21 cellular contexts compared by ENCODE assay signal in genomic region chr11:122676638-122677037, GRCh38. TPM values are rescaled to one million over a fixed set of nuclear protein-coding genes. Genes with fewer than 3 reads are reported as not detected.
DNase-seq lines count a peak whose midpoint lies in the region; ATAC-seq, FAIRE-seq and TF ChIP-seq lines count a peak whose summit lies in the region.
"Had no signal": no experiment of that assay in that cellular context is flagged by ENCODE, and none has a peak within 500 bp of the region (broad histone marks: within the 10 kb centered on the region; RNA-seq: fewer than 3 reads in every experiment).

No MANE protein-coding gene starts in this region.

- no peaks in the 10 kb centered on the region for H3K4me1 ChIP-seq in suprapubic skin
- H3K4me1 ChIP-seq: Peyer's patch had no signal

- DNase-seq in stimulated activated CD4-positive, alpha-beta T cell treated with anti-CD3 and anti-CD28 coated beads, Interleukin-1b, Interleukin-23, amount 100 ng/mL, for 48 hours, result peak; percentile 37
- no peak for DNase-seq in stimulated activated CD4-positive, alpha-beta T cell treated with anti-CD3 and anti-CD28 coated beads, Interleukin-2, amount 100 ng/mL, for 48 hours
- DNase-seq in T-helper 17 cell, result no peak
- DNase-seq in central memory CD8-positive, alpha-beta T cell (ENCODE audit: low spot score in 2 of 2), result no peak
- DNase-seq in urothelium cell line (ENCODE audit: low spot score), result peak; percentile 14
- DNase-seq in suprapubic skin (ENCODE audit: low spot score in 2 of 2), result no peak
- no peak for DNase-seq in erythroblast (lab: John Stamatoyannopoulos, UW)
- no peak for DNase-seq in ecto neural progenitor cell (ENCODE audit: low spot score)
- DNase-seq: activated B cell treated with CpG ODN at 0.5 μM for 24 hours; activated gamma-delta T cell; AML-193; DMS79 treated with DMSO at 0.1 percent for 48 hours; effector memory CD4-positive, alpha-beta T cell; foreskin fibroblast; NCI-H1694 treated with DMSO at 0.1 percent for 48 hours; NCI-H510A treated with DMSO at 0.1 percent for 48 hours; nucleus accumbens; Peyer's patch; substantia nigra had no signal

- H3K27ac ChIP-seq in suprapubic skin, result no peak overlapping the region

- peaks cover 2% of the 10 kb centered on the region for H3K36me3 Mint-ChIP-seq in T-helper 17 cell (ENCODE audit: low read depth)
- H3K36me3 Mint-ChIP-seq in central memory CD8-positive, alpha-beta T cell (ENCODE audit: insufficient read depth), result no peaks in the 10 kb centered on the region

- no peaks in the 10 kb centered on the region for H3K9me3 Mint-ChIP-seq in central memory CD8-positive, alpha-beta T cell
- H3K9me3 Mint-ChIP-seq: activated B cell treated with CpG ODN at 0.5 μM for 24 hours, memory B cell had no signal

- FAIRE-seq in urothelium cell line (lab: Jason Lieb, UNC), result no peak
- FAIRE-seq: H54 had no signal

- no peaks in the 10 kb centered on the region for H3K27me3 ChIP-seq in suprapubic skin
- H3K27me3 ChIP-seq: Peyer's patch had no signal

- peaks cover 21% of the 10 kb centered on the region for H3K4me1 Mint-ChIP-seq in T-helper 17 cell
- peaks cover 37% of the 10 kb centered on the region for H3K4me1 Mint-ChIP-seq in central memory CD8-positive, alpha-beta T cell

- TF ChIP-seq EP300 in suprapubic skin (IDR thresholded peaks at IDR 0.05), result no peak

- ATAC-seq in T-helper 17 cell, result no peak
- no peak for ATAC-seq in central memory CD8-positive, alpha-beta T cell (replicated peaks; ENCODE audit: extremely low read depth, poor library complexity, severe bottlenecking)

- 80% methylated on average over 4 of the region's 4 CpGs for WGBS in suprapubic skin

- no peaks in the 10 kb centered on the region for H3K36me3 ChIP-seq in suprapubic skin
- H3K36me3 ChIP-seq: Peyer's patch had no signal

- peak overlapping the region; percentile 96 for H3K27ac Mint-ChIP-seq in T-helper 17 cell
- H3K27ac Mint-ChIP-seq in central memory CD8-positive, alpha-beta T cell (ENCODE audit: low read depth), result peak overlapping the region; percentile 47
- H3K27ac Mint-ChIP-seq: activated B cell treated with CpG ODN at 0.5 μM for 24 hours, memory B cell had no signal

- H3K9me3 ChIP-seq in T-helper 17 cell (ENCODE audit: control insufficient read depth, low read length, poor library complexity, severe bottlenecking) (no peaks in the 10 kb centered on the region), suprapubic skin (no peaks in the 10 kb centered on the region)
- H3K9me3 ChIP-seq: Peyer's patch had no signal

- no peaks in the 10 kb centered on the region for H3K27me3 Mint-ChIP-seq in T-helper 17 cell
- H3K27me3 Mint-ChIP-seq in central memory CD8-positive, alpha-beta T cell, result no peaks in the 10 kb centered on the region

- no peak for TF ChIP-seq CTCF in suprapubic skin (IDR thresholded peaks at IDR 0.05)

- H3K4me3 ChIP-seq in suprapubic skin, result no peak overlapping the region
- H3K4me3 ChIP-seq: Peyer's patch had no signal

- peak overlapping the region; percentile 12 for H3K4me3 Mint-ChIP-seq in T-helper 17 cell
- H3K4me3 Mint-ChIP-seq in central memory CD8-positive, alpha-beta T cell, result peak overlapping the region; percentile 45
- H3K4me3 Mint-ChIP-seq: activated B cell treated with CpG ODN at 0.5 μM for 24 hours, memory B cell had no signal

- TF ChIP-seq POLR2A in suprapubic skin (IDR thresholded peaks at IDR 0.05) (no peak), erythroblast (IDR thresholded peaks at IDR 0.05; ENCODE audit: low read length) (no peak)

RNA-seq across cellular contexts. Expression of gene UBASH3B, which starts 21.1 kb away (rescaled TPM):
- total RNA-seq in T-helper 17 cell (10 to 100 TPM; 22.6 to 23.6 TPM), suprapubic skin (10 to 100 TPM in 3 of 4 donors, 1 to 10 TPM in 1; 4.2 to 41.2 (median 24.4) TPM)

Comparison
In these comparisons a context has a peak if more than half of its experiments do, and no peak if none do; other contexts are left out.
1. DNase-seq: peak in stimulated activated CD4-positive, alpha-beta T cell treated with anti-CD3 and anti-CD28 coated beads, Interleukin-1b, Interleukin-23, amount 100 ng/mL, for 48 hours (single experiment) and urothelium cell line (single experiment); none in stimulated activated CD4-positive, alpha-beta T cell treated with anti-CD3 and anti-CD28 coated beads, Interleukin-2, amount 100 ng/mL, for 48 hours (0 of 2), T-helper 17 cell (0 of 3), central memory CD8-positive, alpha-beta T cell (0 of 2), suprapubic skin (0 of 2), erythroblast (0 of 2) and ecto neural progenitor cell (single experiment).